8 cellular contexts compared by ENCODE assay signal in the genomic region with DNA sequence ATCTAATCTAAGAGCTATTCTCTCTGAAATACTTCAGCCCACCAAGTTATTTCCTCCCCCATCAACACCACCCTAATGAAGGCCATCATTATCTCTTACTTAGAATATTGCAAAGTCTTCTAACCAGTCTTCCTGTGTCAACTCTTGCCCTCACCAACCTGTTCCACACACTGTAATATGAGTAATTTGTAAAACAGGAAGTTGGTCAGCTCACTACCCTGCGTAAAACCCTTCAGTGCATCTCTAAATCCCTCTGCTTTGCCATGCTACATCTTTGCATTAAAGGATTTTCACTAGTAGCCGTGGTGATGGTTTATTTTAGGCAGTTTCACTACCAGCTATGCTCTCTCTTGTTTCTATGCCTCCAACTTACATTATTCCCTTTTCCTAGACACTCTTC.
DNase-seq lines count a peak whose midpoint lies in the region; ATAC-seq and TF ChIP-seq lines count a peak whose summit lies in the region.

No MANE protein-coding gene starts in this region.

- peaks cover 8% of the 10 kb centered on the region for H3K4me1 Mint-ChIP-seq in type B pancreatic cell (ENCODE audit: unreplicated experiment)

- no peak for TF ChIP-seq CTCF in NB4 (IDR thresholded peaks at IDR 0.05; ENCODE audit: low read depth, low read length)
- no peak for TF ChIP-seq CTCF in type B pancreatic cell (conservative IDR thresholded peaks at IDR 0.05)

- DNase-seq in NCI-H82 (lab: John Stamatoyannopoulos, UW) (peak; percentile 6), NCI-H82 treated with DMSO at 0.1 percent for 48 hours (lab: John Stamatoyannopoulos, UW; ENCODE audit: unreplicated experiment) (no peak), NB4 (ENCODE audit: low read depth) (peak; percentile 44), kidney tubule cell (ENCODE audit: low spot score) (peak; percentile 38), type B pancreatic cell (ENCODE audit: extremely low spot score, unreplicated experiment) (no peak), COR-L47 (lab: John Stamatoyannopoulos, UW) (no peak)

- no peaks in the 10 kb centered on the region for H3K36me3 Mint-ChIP-seq in type B pancreatic cell

- peak; percentile 81 for ATAC-seq in HG02571 (IDR thresholded peaks at IDR 0.05; ENCODE audit: unreplicated experiment)
- ATAC-seq in HG02970 (IDR thresholded peaks at IDR 0.05; ENCODE audit: low FRiP score, unreplicated experiment) = no peak

- no peak overlapping the region for H3K4me3 Mint-ChIP-seq in type B pancreatic cell

- H3K9me3 Mint-ChIP-seq in type B pancreatic cell = peaks cover 11% of the 10 kb centered on the region

- H3K4me3 ChIP-seq in NB4 (ENCODE audit: low read depth, low read length) = no peak overlapping the region

- H3K27ac Mint-ChIP-seq in type B pancreatic cell = no peak overlapping the region

- TF ChIP-seq POLR2A in NB4 (IDR thresholded peaks at IDR 0.05; ENCODE audit: extremely low read depth, insufficient read length) = no peak

- H3K27me3 Mint-ChIP-seq in type B pancreatic cell = no peaks in the 10 kb centered on the region

Comparison
In these comparisons a context has a peak if more than half of its experiments do, and no peak if none do; other contexts are left out.
1. DNase-seq: peak in NCI-H82 (single experiment), NB4 (single experiment) and kidney tubule cell (single experiment); none in NCI-H82 treated with DMSO at 0.1 percent for 48 hours (single experiment), type B pancreatic cell (single experiment) and COR-L47 (single experiment).